ENCODE assay signal across 1 cellular context in the genomic region with DNA sequence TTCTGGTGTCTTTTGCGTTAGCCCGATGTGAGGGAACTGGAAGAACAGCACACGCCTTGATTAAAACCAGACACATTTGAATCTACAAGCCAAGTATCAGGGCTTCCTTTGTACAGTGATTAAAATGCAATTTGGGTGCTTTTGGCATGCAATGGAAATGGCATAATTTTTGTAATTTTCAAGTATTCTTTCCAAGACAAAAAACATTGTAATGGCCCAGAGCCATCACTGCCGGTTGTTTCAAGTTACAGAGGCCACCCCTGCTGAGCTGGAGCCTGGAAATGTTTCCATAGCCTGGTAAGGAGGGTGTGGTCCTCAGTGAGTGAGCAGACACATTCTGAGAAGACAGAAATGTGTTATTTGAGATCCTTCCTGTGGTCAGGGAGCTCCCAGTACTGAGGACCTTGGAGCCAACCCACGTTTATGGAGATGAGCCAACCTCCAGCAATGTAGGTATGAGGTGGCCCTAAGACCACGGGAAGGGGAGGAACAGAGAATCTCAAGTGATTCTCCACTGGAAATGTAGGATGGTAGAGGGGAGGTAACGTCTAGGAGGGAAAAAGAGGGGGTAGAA.
TF ChIP-seq lines count a peak whose summit lies in the region.

No MANE protein-coding gene starts in this region.

TF ChIP-seq in GM23338, 12 proteins besides CTCF, POLR2A, EP300 and RAD21 (continued from another document):
- no peak for TF ChIP-seq ZNF462 (CRISPR knock-in tag; IDR thresholded peaks at IDR 0.05)
- TF ChIP-seq REST (IDR thresholded peaks at IDR 0.05; ENCODE audit: unreplicated experiment): no peak
- no peak for TF ChIP-seq JUNB (IDR thresholded peaks at IDR 0.05; ENCODE audit: unreplicated experiment)
- TF ChIP-seq NANOG (IDR thresholded peaks at IDR 0.05; ENCODE audit: borderline replicate concordance): no peak
- TF ChIP-seq ZNF114 (CRISPR knock-in tag; IDR thresholded peaks at IDR 0.05): no peak
- TF ChIP-seq CREB1 (CRISPR knock-in tag; IDR thresholded peaks at IDR 0.05; ENCODE audit: low read depth): no peak
- TF ChIP-seq, protein P1, sequence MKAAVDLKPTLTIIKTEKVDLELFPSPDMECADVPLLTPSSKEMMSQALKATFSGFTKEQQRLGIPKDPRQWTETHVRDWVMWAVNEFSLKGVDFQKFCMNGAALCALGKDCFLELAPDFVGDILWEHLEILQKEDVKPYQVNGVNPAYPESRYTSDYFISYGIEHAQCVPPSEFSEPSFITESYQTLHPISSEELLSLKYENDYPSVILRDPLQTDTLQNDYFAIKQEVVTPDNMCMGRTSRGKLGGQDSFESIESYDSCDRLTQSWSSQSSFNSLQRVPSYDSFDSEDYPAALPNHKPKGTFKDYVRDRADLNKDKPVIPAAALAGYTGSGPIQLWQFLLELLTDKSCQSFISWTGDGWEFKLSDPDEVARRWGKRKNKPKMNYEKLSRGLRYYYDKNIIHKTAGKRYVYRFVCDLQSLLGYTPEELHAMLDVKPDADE (IDR thresholded peaks at IDR 0.05): no peak
- TF ChIP-seq ZNF331 (CRISPR knock-in tag; IDR thresholded peaks at IDR 0.05; ENCODE audit: low read depth): no peak
